8 cellular contexts compared by ENCODE assay signal in the genomic region with DNA sequence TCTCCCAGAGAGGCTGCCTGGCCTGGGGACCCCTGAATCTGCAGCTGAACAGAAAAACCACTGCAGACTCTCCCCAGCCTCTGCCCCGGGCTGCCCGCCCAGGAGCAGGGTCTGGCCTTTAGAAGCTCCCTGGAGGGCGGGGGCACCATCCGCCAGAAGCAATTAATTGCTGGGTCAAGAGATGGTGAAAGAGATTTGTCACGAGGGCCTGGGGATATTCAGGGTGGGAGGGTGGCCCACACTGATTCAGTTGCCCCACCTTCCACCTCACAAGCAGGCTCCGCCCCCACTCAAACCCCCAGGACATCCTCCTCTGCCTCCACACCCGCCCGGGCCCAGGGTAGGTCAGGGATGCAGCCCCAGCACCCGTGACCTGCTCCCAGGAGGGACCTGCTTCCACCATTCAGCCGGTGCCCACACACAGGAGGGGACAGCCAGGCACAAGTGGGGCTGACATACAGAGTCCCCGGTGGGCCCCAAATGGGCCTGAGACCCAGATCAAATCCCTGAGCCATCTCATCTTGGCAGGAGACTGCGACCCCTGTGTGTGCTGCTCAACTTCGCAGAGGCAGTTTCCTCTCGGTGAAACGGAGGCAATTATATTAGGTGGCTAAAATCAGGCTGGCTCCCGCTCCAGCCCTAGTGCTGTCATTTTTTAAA. TPM values are rescaled to one million over a fixed set of nuclear protein-coding genes. Genes with fewer than 3 reads are reported as not detected.
DNase-seq lines count a peak whose midpoint lies in the region; ATAC-seq and TF ChIP-seq lines count a peak whose summit lies in the region.

No MANE protein-coding gene starts in this region.

- H3K4me3 ChIP-seq in right atrium auricular region (no peak overlapping the region), SJCRH30 (no peak overlapping the region), upper lobe of right lung (no peak overlapping the region)

- TF ChIP-seq CTCF in right atrium auricular region (IDR thresholded peaks at IDR 0.05) (no peak), upper lobe of right lung (IDR thresholded peaks at IDR 0.05) (no peak)

- H3K9me3 ChIP-seq in right atrium auricular region (no peaks in the 10 kb centered on the region), SJCRH30 (replicated peaks) (no peaks in the 10 kb centered on the region), upper lobe of right lung (no peaks in the 10 kb centered on the region)

- ATAC-seq in left ventricle myocardium superior = no peak
- ATAC-seq in upper lobe of right lung = peak; percentile 4
- no peak for ATAC-seq in HG03159 (IDR thresholded peaks at IDR 0.05; ENCODE audit: unreplicated experiment)

- DNase-seq in left ventricle myocardium superior (peak; percentile 32), right atrium auricular region (ENCODE audit: low spot score) (no peak), SJCRH30 (peak in 1 of 2 experiments; percentile 53), kidney tubule cell (ENCODE audit: low spot score) (peak; percentile 19), upper lobe of right lung (no peak), G401 (ENCODE audit: low spot score) (no peak), NCI-H2196 treated with DMSO at 0.1 percent for 48 hours (lab: John Stamatoyannopoulos, UW; ENCODE audit: unreplicated experiment) (no peak)

- no peak overlapping the region for H3K27ac ChIP-seq in right atrium auricular region
- H3K27ac ChIP-seq in SJCRH30 = peak overlapping the region; percentile 88
- no peak overlapping the region for H3K27ac ChIP-seq in upper lobe of right lung

- H3K36me3 ChIP-seq in right atrium auricular region (no peaks in the 10 kb centered on the region), SJCRH30 (no peaks in the 10 kb centered on the region), upper lobe of right lung (no peaks in the 10 kb centered on the region)

- no peaks in the 10 kb centered on the region for H3K27me3 ChIP-seq in right atrium auricular region
- no peaks in the 10 kb centered on the region for H3K27me3 ChIP-seq in SJCRH30
- H3K27me3 ChIP-seq in upper lobe of right lung = no peaks in the 10 kb centered on the region

- H3K4me1 ChIP-seq in right atrium auricular region = peaks cover 0 to 75% of the 10 kb centered on the region in 2 donors
- peaks cover 35% of the 10 kb centered on the region for H3K4me1 ChIP-seq in SJCRH30
- H3K4me1 ChIP-seq in upper lobe of right lung = peaks cover 71% of the 10 kb centered on the region

- intact Hi-C loops in left ventricle myocardium superior (cut with micrococcal nuclease) (no loop called here), upper lobe of right lung (cut with DNase I) (no loop called here)

- in situ Hi-C loops in G401 (cut with HindIII; ENCODE audit: low sequenced_read_pairs) = no loop called here

RNA-seq across cellular contexts. Expression of gene NCOR2, which starts 23.0 kb away (rescaled TPM):
- 142 TPM for total RNA-seq in left ventricle myocardium superior
- 100 to 1,000 TPM in 1 of 2 donors, 10 to 100 TPM in 1; 62.9 to 104 TPM for total RNA-seq in right atrium auricular region
- total RNA-seq in SJCRH30 (2014; rRNA removed; shearing (Covaris generic)) = 48.5 and 52.2 TPM in 2 replicates
- total RNA-seq in upper lobe of right lung = 336 TPM
- 17.3 and 19.0 TPM in 2 replicates for total RNA-seq in G401 (2014; rRNA removed; shearing (Covaris generic))

Comparison
In these comparisons a context has a peak if more than half of its experiments do, and no peak if none do; other contexts are left out.
1. DNase-seq: peak in left ventricle myocardium superior (single experiment) and kidney tubule cell (single experiment); none in right atrium auricular region (single experiment), upper lobe of right lung (single experiment), G401 (single experiment) and NCI-H2196 treated with DMSO at 0.1 percent for 48 hours (single experiment).